In genomic region chr13:54965881-54966280, GRCh38 we compare ENCODE assay signal across 23 cellular contexts.
A peak's percentile ranks its signal among the peaks of the same experiment; 100 is the strongest.
DNase-seq lines count a peak whose midpoint lies in the region; ATAC-seq, FAIRE-seq and TF ChIP-seq lines count a peak whose summit lies in the region.
"Had no signal": no experiment of that assay in that cellular context is flagged by ENCODE, and none has a peak within 500 bp of the region (broad histone marks: within the 10 kb centered on the region; RNA-seq: fewer than 3 reads in every experiment).

No MANE protein-coding gene starts in this region.

- H2AFZ ChIP-seq in mesenchymal stem cell (ENCODE audit: low read depth, low read length) = no peak overlapping the region

- H3K4me3 ChIP-seq in bronchial epithelial cell (ENCODE audit: low read depth, low read length) (no peak overlapping the region), mesenchymal stem cell (ENCODE audit: insufficient read depth in 1 of 2, low read depth in 1 of 2, low read length in 2 of 2) (no peak overlapping the region)
- H3K4me3 ChIP-seq: dorsolateral prefrontal cortex, left lung, SK-N-MC had no signal

- H3K4me1 ChIP-seq in mesenchymal stem cell (ENCODE audit: control insufficient read depth, insufficient read depth, low read depth, low read length) = no peaks in the 10 kb centered on the region
- H3K4me1 ChIP-seq: left lung had no signal

- no peak for TF ChIP-seq CTCF in bronchial epithelial cell (IDR thresholded peaks at IDR 0.05; ENCODE audit: insufficient read depth, low read length, severe bottlenecking)

- no peak overlapping the region for H3K4ac ChIP-seq in mesenchymal stem cell (ENCODE audit: low read depth in 1 of 2, low read length in 2 of 2)

- H3K9ac ChIP-seq in mesenchymal stem cell (ENCODE audit: low read length) = no peak overlapping the region

- no peak overlapping the region for H2BK5ac ChIP-seq in mesenchymal stem cell (ENCODE audit: low read depth, low read length, poor library complexity, severe bottlenecking)

- no peak overlapping the region for H3K23ac ChIP-seq in mesenchymal stem cell (ENCODE audit: low read length in 2 of 2)

- in situ Hi-C loops in Caki2 (cut with HindIII; ENCODE audit: low pct_unique_long_range_greater_than_20kb, low sequenced_read_pairs) = no loop called here

- no peak overlapping the region for H4K8ac ChIP-seq in mesenchymal stem cell (ENCODE audit: low read length)

- H3K14ac ChIP-seq in mesenchymal stem cell (ENCODE audit: low read length in 2 of 2) = no peak overlapping the region

- H3K27me3 ChIP-seq in bronchial epithelial cell (ENCODE audit: control insufficient read depth, insufficient read depth, low read length) = no peaks in the 10 kb centered on the region
- no peaks in the 10 kb centered on the region for H3K27me3 ChIP-seq in mesenchymal stem cell (ENCODE audit: control insufficient read depth in 1 of 2, insufficient read depth in 1 of 2, low read length in 2 of 2)
- H3K27me3 ChIP-seq: dorsolateral prefrontal cortex, left lung had no signal

- no peak overlapping the region for H2BK120ac ChIP-seq in mesenchymal stem cell (ENCODE audit: low read depth, low read length)

- no peak overlapping the region for H4K91ac ChIP-seq in mesenchymal stem cell (ENCODE audit: low read length)

- H3K9me3 ChIP-seq in mesenchymal stem cell (ENCODE audit: control insufficient read depth, low read length) = peaks cover 12% of the 10 kb centered on the region

- WGBS in mesenchymal stem cell = 59% methylated on average over 2 of the region's 2 CpGs

- H3K79me1 ChIP-seq in mesenchymal stem cell (replicated peaks; ENCODE audit: low read length, poor library complexity, severe bottlenecking) = no peaks in the 10 kb centered on the region

- H2AK5ac ChIP-seq in mesenchymal stem cell (ENCODE audit: low read length, severe bottlenecking) = no peak overlapping the region

- no peak overlapping the region for H3K27ac ChIP-seq in mesenchymal stem cell (ENCODE audit: low read length, poor library complexity, severe bottlenecking)
- H3K27ac ChIP-seq: dorsolateral prefrontal cortex, left lung, SK-N-MC had no signal

- FAIRE-seq in bronchial epithelial cell (lab: Jason Lieb, UNC) (no peak), GM19239 (lab: Jason Lieb, UNC) (no peak)
- FAIRE-seq: D721Med, small intestine had no signal

- ATAC-seq in GM18870 (IDR thresholded peaks at IDR 0.05; ENCODE audit: unreplicated experiment) = no peak
- ATAC-seq: left lung; natural killer cell; Panc1; stimulated activated memory B cell treated with anti-CD40 and anti-IgM and Interleukin-4, amounts not matched to agents 10 μg/mL and 1 μg/mL and 100 μg/mL, for 72 hours had no signal

- no peak overlapping the region for H3K18ac ChIP-seq in mesenchymal stem cell (ENCODE audit: low read depth in 1 of 2, low read length in 2 of 2)

- DNase-seq in Caki2 (ENCODE audit: low read depth) = peak; percentile 19
- DNase-seq in NCI-H460 (ENCODE audit: extremely low read depth, low read depth) = peak; percentile 4
- peak; percentile 8 for DNase-seq in bronchial epithelial cell (ENCODE audit: low read depth)
- DNase-seq in mesenchymal stem cell = peak; percentile 76
- DNase-seq in NK-92 treated with Interleukin-12 subunit alpha and Interleukin-12 subunit beta, amount 100 ng/mL, for 24 hours (lab: John Stamatoyannopoulos, UW) = no peak
- no peak for DNase-seq in ecto neural progenitor cell (ENCODE audit: low spot score)
- no peak for DNase-seq in GM19239 (ENCODE audit: insufficient read length, low spot score)
- DNase-seq: activated CD4-positive, alpha-beta T cell treated with anti-CD3 and anti-CD28 coated beads, Interleukin-2, amount 50 U/mL, for 1 hour; activated naive CD4-positive, alpha-beta T cell treated with anti-CD3 and anti-CD28 coated beads, Interleukin-2, amount 10 ng/mL, durations not matched to agents 7 days and 5 days; amygdala; C1 segment of cervical spinal cord; caudate nucleus; dorsolateral prefrontal cortex; left lung; natural killer cell; NCI-H1436; NCI-H510A treated with DMSO at 0.1 percent for 48 hours; small intestine had no signal

- no peak overlapping the region for H2BK12ac ChIP-seq in mesenchymal stem cell (ENCODE audit: low read length in 2 of 2)

- no peak overlapping the region for H2BK15ac ChIP-seq in mesenchymal stem cell (ENCODE audit: low read depth, poor library complexity, severe bottlenecking)

- H3K36me3 ChIP-seq in bronchial epithelial cell (ENCODE audit: control insufficient read depth, insufficient read depth, low read length) (no peaks in the 10 kb centered on the region), mesenchymal stem cell (ENCODE audit: control insufficient read depth in 1 of 2, insufficient read depth in 2 of 2, low read depth in 1 of 2, low read length in 2 of 2) (no peaks in the 10 kb centered on the region)
- H3K36me3 ChIP-seq: left lung had no signal

- H3K4me2 ChIP-seq in mesenchymal stem cell (ENCODE audit: low read length, poor library complexity, severe bottlenecking) = no peak overlapping the region

Comparison
In these comparisons a context has a peak if more than half of its experiments do, and no peak if none do; other contexts are left out.
1. DNase-seq: peak in Caki2 (single experiment), NCI-H460 (single experiment), bronchial epithelial cell (single experiment) and mesenchymal stem cell (single experiment); none in NK-92 treated with Interleukin-12 subunit alpha and Interleukin-12 subunit beta, amount 100 ng/mL, for 24 hours (single experiment), ecto neural progenitor cell (single experiment) and GM19239 (single experiment).